In genomic region chr17:61385091-61385868, GRCh38 we compare ENCODE assay signal across 18 cellular contexts. TPM values are rescaled to one million over a fixed set of nuclear protein-coding genes. Genes with fewer than 3 reads are reported as not detected.
DNase-seq lines count a peak whose midpoint lies in the region; ATAC-seq and TF ChIP-seq lines count a peak whose summit lies in the region.
"Had no signal": no experiment of that assay in that cellular context is flagged by ENCODE, and none has a peak within 500 bp of the region (broad histone marks: within the 10 kb centered on the region; RNA-seq: fewer than 3 reads in every experiment).

No MANE protein-coding gene starts in this region.

- no peaks in the 10 kb centered on the region for H4K20me1 ChIP-seq in osteoblast (ENCODE audit: insufficient read depth, low read length)

- H3K9me3 ChIP-seq in lower lobe of right lung (no peaks in the 10 kb centered on the region), osteoblast (ENCODE audit: low read depth, low read length) (no peaks in the 10 kb centered on the region)
- H3K9me3 ChIP-seq: A549, BLaER1 had no signal

- CTCF ChIA-PET in WTC11 (lab: Charles Lee) = no interaction called here
- CTCF ChIA-PET in activated CD8-positive, alpha-beta T cell treated with anti-CD3 and anti-CD28 coated beads for 36 hours (lab: Charles Lee) = interaction anchor here (1.0 kb wide), 1 partner anchor 421 kb away, joined by 3 read pairs; no protein-coding TSS in a partner anchor

- no peak for TF ChIP-seq CTCF in WTC11 (IDR thresholded peaks at IDR 0.05)
- TF ChIP-seq CTCF in lower lobe of right lung (IDR thresholded peaks at IDR 0.05) = no peak
- TF ChIP-seq CTCF in osteoblast (IDR thresholded peaks at IDR 0.05; ENCODE audit: extremely low read depth, low read depth, low read length) = no peak
- TF ChIP-seq CTCF in activated CD8-positive, alpha-beta T cell treated with anti-CD3 and anti-CD28 coated beads for 36 hours (IDR thresholded peaks at IDR 0.05) = no peak

- no peak overlapping the region for H3K27ac ChIP-seq in lower lobe of right lung
- H3K27ac ChIP-seq in osteoblast (ENCODE audit: low read depth, low read length) = no peak overlapping the region
- H3K27ac ChIP-seq: A549, BLaER1 had no signal

- H3K27me3 ChIP-seq in lower lobe of right lung (ENCODE audit: low read depth) (no peaks in the 10 kb centered on the region), osteoblast (ENCODE audit: insufficient read depth, low read length) (no peaks in the 10 kb centered on the region)
- H3K27me3 ChIP-seq: BLaER1 had no signal

- H3K4me1 Mint-ChIP-seq in IgD-negative memory B cell (peaks cover 3 to 7% (median 4%) of the 10 kb centered on the region in 3 donors), WTC11 (peaks cover 9% of the 10 kb centered on the region; the same call in 1 of the 2 replicates)
- H3K4me1 Mint-ChIP-seq in activated CD8-positive, alpha-beta T cell treated with anti-CD3 and anti-CD28 coated beads for 36 hours (ENCODE audit: low read depth) = no peaks in the 10 kb centered on the region
- H3K4me1 Mint-ChIP-seq in activated naive CD8-positive, alpha-beta T cell treated with anti-CD3 and anti-CD28 coated beads for 36 hours = no peaks in the 10 kb centered on the region

- H3K27ac Mint-ChIP-seq in IgD-negative memory B cell = peak overlapping the region in 2 of 3 donors; percentile 20 to 29
- H3K27ac Mint-ChIP-seq in WTC11 = 0 out of 2 replicates have a peak overlapping the region, but pooled peaks have one; percentile 68
- no peak overlapping the region for H3K27ac Mint-ChIP-seq in activated CD8-positive, alpha-beta T cell treated with anti-CD3 and anti-CD28 coated beads for 36 hours
- no peak overlapping the region for H3K27ac Mint-ChIP-seq in activated naive CD8-positive, alpha-beta T cell treated with anti-CD3 and anti-CD28 coated beads for 36 hours

- intact Hi-C loops in lower lobe of right lung (cut with DNase I) = no loop called here
- intact Hi-C loops in activated CD8-positive, alpha-beta T cell treated with anti-CD3 and anti-CD28 coated beads for 36 hours (cut with micrococcal nuclease) = no loop called here

- H3K4me3 ChIP-seq in lower lobe of right lung = no peak overlapping the region
- no peak overlapping the region for H3K4me3 ChIP-seq in osteoblast (ENCODE audit: insufficient read depth, low read length)
- H3K4me3 ChIP-seq: A549, BLaER1 had no signal

- POLR2A ChIA-PET in WTC11 (lab: Charles Lee) = interaction anchor here (0.6 kb wide), 1 partner anchor 386 kb away, joined by 3 read pairs; no protein-coding TSS in a partner anchor
- POLR2A ChIA-PET in activated CD8-positive, alpha-beta T cell treated with anti-CD3 and anti-CD28 coated beads for 36 hours (lab: Charles Lee) = no interaction called here

- peaks cover 10% of the 10 kb centered on the region for H3K36me3 Mint-ChIP-seq in IgD-negative memory B cell
- H3K36me3 Mint-ChIP-seq in WTC11 = no peaks in the 10 kb centered on the region
- H3K36me3 Mint-ChIP-seq in activated CD8-positive, alpha-beta T cell treated with anti-CD3 and anti-CD28 coated beads for 36 hours (ENCODE audit: low read depth) = no peaks in the 10 kb centered on the region
- H3K36me3 Mint-ChIP-seq in activated naive CD8-positive, alpha-beta T cell treated with anti-CD3 and anti-CD28 coated beads for 36 hours = peaks cover 2% of the 10 kb centered on the region

- H2AFZ ChIP-seq in osteoblast (ENCODE audit: low read length) = no peak overlapping the region

- H3K9me3 Mint-ChIP-seq in IgD-negative memory B cell (no peaks in the 10 kb centered on the region), WTC11 (no peaks in the 10 kb centered on the region)
- H3K9me3 Mint-ChIP-seq in activated CD8-positive, alpha-beta T cell treated with anti-CD3 and anti-CD28 coated beads for 36 hours = no peaks in the 10 kb centered on the region
- no peaks in the 10 kb centered on the region for H3K9me3 Mint-ChIP-seq in activated naive CD8-positive, alpha-beta T cell treated with anti-CD3 and anti-CD28 coated beads for 36 hours
- H3K9me3 Mint-ChIP-seq: CD4-positive, alpha-beta memory T cell had no signal

- peaks cover 7% of the 10 kb centered on the region for H3K27me3 Mint-ChIP-seq in IgD-negative memory B cell
- H3K27me3 Mint-ChIP-seq in WTC11 (ENCODE audit: low read depth) = no peaks in the 10 kb centered on the region; the same call in 1 of the 2 replicates
- peaks cover 3% of the 10 kb centered on the region for H3K27me3 Mint-ChIP-seq in activated CD8-positive, alpha-beta T cell treated with anti-CD3 and anti-CD28 coated beads for 36 hours
- peaks cover 4% of the 10 kb centered on the region for H3K27me3 Mint-ChIP-seq in activated naive CD8-positive, alpha-beta T cell treated with anti-CD3 and anti-CD28 coated beads for 36 hours

- no peak overlapping the region for H3K4me2 ChIP-seq in osteoblast (ENCODE audit: insufficient read depth, low read length)
- H3K4me2 ChIP-seq: A549, BLaER1 had no signal

- no peaks in the 10 kb centered on the region for H3K79me2 ChIP-seq in osteoblast (ENCODE audit: insufficient read depth, low read length)

- ATAC-seq in WTC11 = no peak
- no peak for ATAC-seq in lower lobe of right lung
- ATAC-seq in HG03432 (IDR thresholded peaks at IDR 0.05; ENCODE audit: unreplicated experiment) = no peak
- no peak for ATAC-seq in activated CD8-positive, alpha-beta T cell treated with anti-CD3 and anti-CD28 coated beads for 36 hours
- ATAC-seq: A549 had no signal

- DNase-seq in WTC11 (ENCODE audit: low spot score) (no peak), lower lobe of right lung (peak; percentile 14), osteoblast (ENCODE audit: insufficient read length, low spot score, missing footprints) (peak; percentile 44), iPS-NIHi11 (ENCODE audit: low spot score) (no peak)
- DNase-seq in activated CD8-positive, alpha-beta T cell treated with anti-CD3 and anti-CD28 coated beads for 36 hours = no peak
- DNase-seq in activated naive CD8-positive, alpha-beta T cell treated with anti-CD3 and anti-CD28 coated beads for 36 hours = no peak
- DNase-seq: CD4-positive, alpha-beta memory T cell; DMS53; NCI-H1105 treated with DMSO at 0.1 percent for 48 hours; NCI-H1694; NCI-H510A; NCI-H748 treated with DMSO at 0.1 percent for 48 hours; NK-92 treated with Interleukin-12 subunit alpha and Interleukin-12 subunit beta, amount 100 ng/mL, for 24 hours; SHP77 had no signal

- H3K4me3 Mint-ChIP-seq in IgD-negative memory B cell (no peak overlapping the region), WTC11 (no peak overlapping the region)
- no peak overlapping the region for H3K4me3 Mint-ChIP-seq in activated CD8-positive, alpha-beta T cell treated with anti-CD3 and anti-CD28 coated beads for 36 hours
- H3K4me3 Mint-ChIP-seq in activated naive CD8-positive, alpha-beta T cell treated with anti-CD3 and anti-CD28 coated beads for 36 hours = no peak overlapping the region
- H3K4me3 Mint-ChIP-seq: CD4-positive, alpha-beta memory T cell had no signal

- H3K4me1 ChIP-seq in lower lobe of right lung = peaks cover 10% of the 10 kb centered on the region
- peaks cover 4% of the 10 kb centered on the region for H3K4me1 ChIP-seq in osteoblast (ENCODE audit: insufficient read depth, low read length)
- H3K4me1 ChIP-seq: A549, BLaER1 had no signal

- no peaks in the 10 kb centered on the region for H3K36me3 ChIP-seq in lower lobe of right lung
- no peaks in the 10 kb centered on the region for H3K36me3 ChIP-seq in osteoblast (ENCODE audit: insufficient read depth, low read length)
- H3K36me3 ChIP-seq: BLaER1 had no signal

TF ChIP-seq in WTC11, 78 proteins besides CTCF, POLR2A, EP300 and RAD21 (continues in another document):
- TF ChIP-seq USF2 (CRISPR knock-in tag; IDR thresholded peaks at IDR 0.05) = peak; percentile 43; the same call in 1 of the 2 replicates
- TF ChIP-seq GRHL2 (CRISPR knock-in tag; IDR thresholded peaks at IDR 0.05; ENCODE audit: insufficient replicate concordance, severe bottlenecking) = no peak
- TF ChIP-seq KAT7 (CRISPR knock-in tag; IDR thresholded peaks at IDR 0.05; ENCODE audit: borderline replicate concordance) = no peak
- TF ChIP-seq EMX1 (CRISPR knock-in tag; IDR thresholded peaks at IDR 0.05) = no peak
- no peak for TF ChIP-seq ATF1 (CRISPR knock-in tag; IDR thresholded peaks at IDR 0.05)
- TF ChIP-seq IRF1 (CRISPR knock-in tag; IDR thresholded peaks at IDR 0.05) = no peak
- TF ChIP-seq, protein P1, sequence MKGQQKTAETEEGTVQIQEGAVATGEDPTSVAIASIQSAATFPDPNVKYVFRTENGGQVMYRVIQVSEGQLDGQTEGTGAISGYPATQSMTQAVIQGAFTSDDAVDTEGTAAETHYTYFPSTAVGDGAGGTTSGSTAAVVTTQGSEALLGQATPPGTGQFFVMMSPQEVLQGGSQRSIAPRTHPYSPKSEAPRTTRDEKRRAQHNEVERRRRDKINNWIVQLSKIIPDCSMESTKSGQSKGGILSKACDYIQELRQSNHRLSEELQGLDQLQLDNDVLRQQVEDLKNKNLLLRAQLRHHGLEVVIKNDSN (CRISPR knock-in tag; IDR thresholded peaks at IDR 0.05) = 0 out of 2 replicates have a peak, but pooled peaks have one; percentile 16
- no peak for TF ChIP-seq ZBTB21 (CRISPR knock-in tag; IDR thresholded peaks at IDR 0.05; ENCODE audit: borderline replicate concordance)
- no peak for TF ChIP-seq NR1H2 (CRISPR knock-in tag; IDR thresholded peaks at IDR 0.05)

RNA-seq across cellular contexts. Expression of gene TBX2, which starts 14.4 kb away (rescaled TPM):
- not detected for polyA plus RNA-seq in IgD-negative memory B cell
- total RNA-seq in WTC11 (2021) = 0.09 to 0.41 TPM (median 0.21 TPM) in 3 replicates
- 83.3 TPM for total RNA-seq in lower lobe of right lung
- 10.3 and 11.6 TPM in 2 replicates for total RNA-seq in osteoblast
- total RNA-seq in activated CD8-positive, alpha-beta T cell treated with anti-CD3 and anti-CD28 coated beads for 36 hours = not detected
- total RNA-seq in activated naive CD8-positive, alpha-beta T cell treated with anti-CD3 and anti-CD28 coated beads for 36 hours = not detected
- total RNA-seq: CD4-positive, alpha-beta memory T cell had no signal
- polyA plus RNA-seq: CD4-positive, alpha-beta memory T cell had no signal

Comparison
In these comparisons a context has a peak if more than half of its experiments do, and no peak if none do; other contexts are left out.
1. H3K27ac Mint-ChIP-seq: peak in IgD-negative memory B cell (2 of 3) and WTC11 (single experiment); none in activated CD8-positive, alpha-beta T cell treated with anti-CD3 and anti-CD28 coated beads for 36 hours (single experiment) and activated naive CD8-positive, alpha-beta T cell treated with anti-CD3 and anti-CD28 coated beads for 36 hours (single experiment).
2. DNase-seq: peak in lower lobe of right lung (single experiment) and osteoblast (single experiment); none in WTC11 (single experiment), activated CD8-positive, alpha-beta T cell treated with anti-CD3 and anti-CD28 coated beads for 36 hours (single experiment), activated naive CD8-positive, alpha-beta T cell treated with anti-CD3 and anti-CD28 coated beads for 36 hours (single experiment) and iPS-NIHi11 (single experiment).